ENCODE assay signal across 13 cellular contexts in the genomic region with DNA sequence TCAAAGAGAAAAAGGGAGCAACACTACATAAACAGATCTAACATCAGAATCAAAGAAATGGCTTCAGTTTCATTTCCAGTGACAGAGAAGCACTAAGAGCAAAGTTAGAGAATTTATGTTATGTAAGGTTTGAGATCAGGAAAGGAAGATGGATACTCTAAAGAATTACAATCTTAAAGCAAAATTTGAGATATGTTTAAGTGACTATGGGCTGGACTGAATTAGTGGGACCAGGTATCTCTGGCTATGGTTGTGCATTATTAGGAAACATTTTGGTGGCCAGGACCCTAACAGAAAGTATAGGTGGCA.
A peak's percentile ranks its signal among the peaks of the same experiment; 100 is the strongest.
DNase-seq lines count a peak whose midpoint lies in the region; ATAC-seq and TF ChIP-seq lines count a peak whose summit lies in the region.
"Had no signal": no experiment of that assay in that cellular context is flagged by ENCODE, and none has a peak within 500 bp of the region (broad histone marks: within the 10 kb centered on the region; RNA-seq: fewer than 3 reads in every experiment).

No MANE protein-coding gene starts in this region.

- peak; percentile 22 for ATAC-seq in GM18867 (IDR thresholded peaks at IDR 0.05; ENCODE audit: unreplicated experiment)
- ATAC-seq in HG02571 (IDR thresholded peaks at IDR 0.05; ENCODE audit: unreplicated experiment): peak; percentile 23
- ATAC-seq in right lobe of liver: no peak
- no peak for ATAC-seq in effector memory CD8-positive, alpha-beta T cell (replicated peaks)
- no peak for ATAC-seq in left colon

- no peak overlapping the region for H3K4me3 Mint-ChIP-seq in neural progenitor cell
- no peak overlapping the region for H3K4me3 Mint-ChIP-seq in effector memory CD8-positive, alpha-beta T cell
- H3K4me3 Mint-ChIP-seq: activated CD4-positive, alpha-beta T cell treated with anti-CD3 and anti-CD28 coated beads, Interleukin-2, amount 10 ng/mL, durations not matched to agents 7 days and 5 days; stimulated activated naive CD8-positive, alpha-beta T cell treated with anti-CD3 and anti-CD28 coated beads, Interleukin-15, Interleukin-2, amounts not matched to agents 100 ng/mL and 50 ng/mL, for 24 hours had no signal

- H3K4me1 Mint-ChIP-seq in neural progenitor cell: peaks cover 10% of the 10 kb centered on the region
- no peaks in the 10 kb centered on the region for H3K4me1 Mint-ChIP-seq in effector memory CD8-positive, alpha-beta T cell (ENCODE audit: low read depth in 2 of 2)

- DNase-seq in OCI-LY7 (ENCODE audit: low spot score) (no peak), neural progenitor cell (ENCODE audit: low spot score) (no peak), right lobe of liver (no peak), left colon (no peak), NCI-H2107 treated with DMSO at 0.1 percent for 48 hours (lab: John Stamatoyannopoulos, UW; ENCODE audit: unreplicated experiment) (no peak)
- DNase-seq in effector memory CD8-positive, alpha-beta T cell: no peak

- H3K4me3 ChIP-seq in OCI-LY7 (ENCODE audit: low read depth, low read length, poor library complexity, severe bottlenecking): no peak overlapping the region
- H3K4me3 ChIP-seq in neural progenitor cell: no peak overlapping the region
- H3K4me3 ChIP-seq in right lobe of liver: no peak overlapping the region
- H3K4me3 ChIP-seq: prostate gland had no signal

- POLR2A ChIA-PET in OCI-LY7 (lab: Charles Lee): no interaction called here

- H3K79me2 ChIP-seq in OCI-LY7 (ENCODE audit: insufficient read depth, low read depth, low read length): no peaks in the 10 kb centered on the region
- H3K79me2 ChIP-seq in neural progenitor cell (ENCODE audit: low read depth): no peaks in the 10 kb centered on the region

- H3K9ac ChIP-seq in neural progenitor cell: no peak overlapping the region

- CTCF ChIA-PET in OCI-LY7 (lab: Charles Lee; ENCODE audit: unreplicated experiment): no interaction called here

- intact Hi-C loops in OCI-LY7 (cut with micrococcal nuclease; ENCODE audit: unreplicated experiment): loop anchor here (10.0 kb wide), 3 partner anchors 263 to 1553 kb away; no protein-coding TSS in a partner anchor
- intact Hi-C loops in right lobe of liver (cut with DNase I): no loop called here
- intact Hi-C loops in left colon (cut with DNase I, micrococcal nuclease): loop anchor here in 1 of 2 donors (10.0 kb wide), 2 partner anchors 263 to 533 kb away; no protein-coding TSS in a partner anchor

- BruUV-seq in OCI-LY7 (replicated peaks; lab: Mats Ljungman, UMichigan): no TSS peak

- H3K4me1 ChIP-seq in OCI-LY7 (ENCODE audit: insufficient read depth, low read length, poor library complexity, severe bottlenecking): no peaks in the 10 kb centered on the region
- H3K4me1 ChIP-seq in neural progenitor cell: no peaks in the 10 kb centered on the region
- no peaks in the 10 kb centered on the region for H3K4me1 ChIP-seq in right lobe of liver
- H3K4me1 ChIP-seq: prostate gland had no signal

- H3K27me3 Mint-ChIP-seq in neural progenitor cell (ENCODE audit: insufficient read depth, low read depth): peaks cover 2% of the 10 kb centered on the region
- H3K27me3 Mint-ChIP-seq in effector memory CD8-positive, alpha-beta T cell: no peaks in the 10 kb centered on the region
- H3K27me3 Mint-ChIP-seq: activated CD4-positive, alpha-beta T cell treated with anti-CD3 and anti-CD28 coated beads, Interleukin-2, amount 10 ng/mL, durations not matched to agents 7 days and 5 days; CD4-positive, alpha-beta memory T cell; stimulated activated naive CD8-positive, alpha-beta T cell treated with anti-CD3 and anti-CD28 coated beads, Interleukin-15, Interleukin-2, amounts not matched to agents 100 ng/mL and 50 ng/mL, for 24 hours had no signal

- no peaks in the 10 kb centered on the region for H4K20me1 ChIP-seq in OCI-LY7 (ENCODE audit: insufficient read depth, low read length)
- H4K20me1 ChIP-seq in neural progenitor cell (ENCODE audit: low read depth): no peaks in the 10 kb centered on the region

- no peak for TF ChIP-seq POLR2A in right lobe of liver (IDR thresholded peaks at IDR 0.05)

- H3K36me3 ChIP-seq in OCI-LY7 (ENCODE audit: insufficient read depth, low read length) (no peaks in the 10 kb centered on the region), neural progenitor cell (no peaks in the 10 kb centered on the region), right lobe of liver (no peaks in the 10 kb centered on the region)
- H3K36me3 ChIP-seq: brain microvascular endothelial cell, prostate gland had no signal

- H3K4me2 ChIP-seq in OCI-LY7 (ENCODE audit: low read length) (peak overlapping the region; percentile 34; the same call in 1 of the 2 replicates), neural progenitor cell (no peak overlapping the region)

- H3K27ac ChIP-seq in OCI-LY7 (ENCODE audit: low read depth, low read length, poor library complexity, severe bottlenecking) (no peak overlapping the region), neural progenitor cell (no peak overlapping the region), right lobe of liver (no peak overlapping the region)
- H3K27ac ChIP-seq: brain microvascular endothelial cell, prostate gland had no signal

- TF ChIP-seq CTCF in OCI-LY7 (conservative IDR thresholded peaks at IDR 0.05; ENCODE audit: low read length): peak; percentile 19; the same call in 1 of the 2 replicates
- no peak for TF ChIP-seq CTCF in neural progenitor cell (IDR thresholded peaks at IDR 0.05)
- no peak for TF ChIP-seq CTCF in right lobe of liver (IDR thresholded peaks at IDR 0.05)

- no peaks in the 10 kb centered on the region for H3K36me3 Mint-ChIP-seq in neural progenitor cell
- H3K36me3 Mint-ChIP-seq in effector memory CD8-positive, alpha-beta T cell (ENCODE audit: insufficient read depth): no peaks in the 10 kb centered on the region
- H3K36me3 Mint-ChIP-seq: CD4-positive, alpha-beta memory T cell had no signal

- H3K9me3 ChIP-seq in OCI-LY7 (ENCODE audit: low read length) (no peaks in the 10 kb centered on the region), neural progenitor cell (ENCODE audit: low read depth) (no peaks in the 10 kb centered on the region), right lobe of liver (no peaks in the 10 kb centered on the region)
- H3K9me3 ChIP-seq: prostate gland had no signal

- H3K27ac Mint-ChIP-seq in neural progenitor cell: no peak overlapping the region
- H3K27ac Mint-ChIP-seq in effector memory CD8-positive, alpha-beta T cell: no peak overlapping the region
- H3K27ac Mint-ChIP-seq: activated CD4-positive, alpha-beta T cell treated with anti-CD3 and anti-CD28 coated beads, Interleukin-2, amount 10 ng/mL, durations not matched to agents 7 days and 5 days; stimulated activated naive CD8-positive, alpha-beta T cell treated with anti-CD3 and anti-CD28 coated beads, Interleukin-15, Interleukin-2, amounts not matched to agents 100 ng/mL and 50 ng/mL, for 24 hours had no signal

- H3F3A ChIP-seq in neural progenitor cell (ENCODE audit: low read depth): no peaks in the 10 kb centered on the region

- H3K9me2 ChIP-seq in OCI-LY7 (ENCODE audit: insufficient read depth, low read length): no peaks in the 10 kb centered on the region

- H3K9me3 Mint-ChIP-seq in neural progenitor cell: no peaks in the 10 kb centered on the region
- peaks cover 10% of the 10 kb centered on the region in 2 donors for H3K9me3 Mint-ChIP-seq in effector memory CD8-positive, alpha-beta T cell
- H3K9me3 Mint-ChIP-seq: activated CD4-positive, alpha-beta T cell treated with anti-CD3 and anti-CD28 coated beads, Interleukin-2, amount 10 ng/mL, durations not matched to agents 7 days and 5 days; stimulated activated naive CD8-positive, alpha-beta T cell treated with anti-CD3 and anti-CD28 coated beads, Interleukin-15, Interleukin-2, amounts not matched to agents 100 ng/mL and 50 ng/mL, for 24 hours had no signal

- H3K27me3 ChIP-seq in neural progenitor cell (no peaks in the 10 kb centered on the region), right lobe of liver (no peaks in the 10 kb centered on the region)
- H3K27me3 ChIP-seq: brain microvascular endothelial cell had no signal

- peak overlapping the region; percentile 82; the same call in 1 of the 2 replicates for H2AFZ ChIP-seq in OCI-LY7 (ENCODE audit: low read length)
- peak overlapping the region; percentile 85 for H2AFZ ChIP-seq in neural progenitor cell (replicated peaks)

Comparison
In these comparisons a context has a peak if more than half of its experiments do, and no peak if none do; other contexts are left out.
1. ATAC-seq: peak in GM18867 (single experiment) and HG02571 (single experiment); none in right lobe of liver (0 of 4), effector memory CD8-positive, alpha-beta T cell (single experiment) and left colon (single experiment).